Comparison of ENCODE assay signal across 29 cellular contexts in the genomic region with DNA sequence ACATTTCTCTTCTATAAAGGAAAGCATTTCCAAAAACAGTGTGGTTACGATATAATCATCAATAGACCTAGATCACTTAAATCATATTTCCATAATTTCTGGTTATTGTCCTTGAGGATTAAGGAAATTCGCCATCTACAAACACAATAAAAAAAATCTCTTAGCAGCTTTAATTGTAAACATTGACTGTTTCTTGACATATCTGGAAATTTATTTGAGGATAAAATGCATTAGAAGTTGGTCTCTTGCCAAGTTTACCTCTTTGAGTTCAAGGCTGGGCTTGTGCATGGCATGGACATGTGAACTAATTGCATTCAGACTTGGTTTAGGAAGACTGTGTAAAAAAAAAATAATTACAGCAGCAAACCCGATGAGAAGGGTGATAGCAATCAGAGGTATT.
"Had no signal": no experiment of that assay in that cellular context is flagged by ENCODE, and none has a peak within 500 bp of the region (broad histone marks: within the 10 kb centered on the region; RNA-seq: fewer than 3 reads in every experiment).

No MANE protein-coding gene starts in this region.

- FAIRE-seq: astrocyte, frontal cortex, small intestine, TTC549 had no signal

- DNase-seq: activated CD4-positive, alpha-beta memory T cell treated with anti-CD3 and anti-CD28 coated beads for 36 hours; activated CD4-positive, alpha-beta T cell treated with anti-CD3 and anti-CD28 coated beads, Interleukin-2, amount 10 ng/mL, durations not matched to agents 24 days and 14 days; activated CD8-positive, alpha-beta memory T cell treated with anti-CD3 and anti-CD28 coated beads, Interleukin-2, amount 50 U/mL, for 4 hours; activated gamma-delta T cell treated with Interleukin-2 at 50 U/mL for 16 hours; activated naive CD4-positive, alpha-beta T cell treated with anti-CD3 and anti-CD28 coated beads, Interleukin-2, amount 50 U/mL, for 16 hours; activated T-cell treated with anti-CD3 and anti-CD28 coated beads, Interleukin-2, amount 50 U/mL, for 24 hours; amniotic stem cell; brain microvascular endothelial cell; dorsolateral prefrontal cortex; effector memory CD4-positive, alpha-beta T cell; kidney glomerular epithelial cell; left lung; lower lobe of right lung; mesenchymal stem cell; natural killer cell; occipital lobe; psoas muscle; sigmoid colon; small intestine; stimulated activated CD4-positive, alpha-beta T cell treated with anti-CD3 and anti-CD28 coated beads, Interleukin-4, amount 100 ng/mL, for 24 hours; stimulated activated CD8-positive, alpha-beta memory T cell treated with anti-CD3 and anti-CD28 coated beads, Interleukin-4, amount 100 ng/mL, for 48 hours; stimulated activated naive B cell treated with anti-CD40 and anti-IgM and Interleukin-4, amounts not matched to agents 10 μg/mL and 1 μg/mL and 100 μg/mL, for 72 hours; stomach; thyroid gland; upper lobe of left lung had no signal

- ATAC-seq: activated CD4-positive, CD25-positive, alpha-beta regulatory T cell treated with anti-CD3 and anti-CD28 coated beads, Interleukin-2, amount 50 U/mL, for 24 hours; left lung; lower lobe of right lung; natural killer cell; psoas muscle; stimulated activated naive B cell treated with anti-CD40 and anti-IgM and Interleukin-4, amounts not matched to agents 10 μg/mL and 1 μg/mL and 100 μg/mL, for 72 hours had no signal
